ENCODE assay signal across 1 cellular context in genomic region chr19:58553799-58554493, GRCh38.
TF ChIP-seq lines count a peak whose summit lies in the region.

No MANE protein-coding gene starts in this region.

TF ChIP-seq in endothelial cell of umbilical vein, 7 proteins besides CTCF, POLR2A, EP300 and RAD21:
- TF ChIP-seq GATA2 (IDR thresholded peaks at IDR 0.05; ENCODE audit: insufficient read depth, insufficient read length, low read depth, low read length) = no peak
